Comparison of ENCODE assay signal across 9 cellular contexts in the genomic region with DNA sequence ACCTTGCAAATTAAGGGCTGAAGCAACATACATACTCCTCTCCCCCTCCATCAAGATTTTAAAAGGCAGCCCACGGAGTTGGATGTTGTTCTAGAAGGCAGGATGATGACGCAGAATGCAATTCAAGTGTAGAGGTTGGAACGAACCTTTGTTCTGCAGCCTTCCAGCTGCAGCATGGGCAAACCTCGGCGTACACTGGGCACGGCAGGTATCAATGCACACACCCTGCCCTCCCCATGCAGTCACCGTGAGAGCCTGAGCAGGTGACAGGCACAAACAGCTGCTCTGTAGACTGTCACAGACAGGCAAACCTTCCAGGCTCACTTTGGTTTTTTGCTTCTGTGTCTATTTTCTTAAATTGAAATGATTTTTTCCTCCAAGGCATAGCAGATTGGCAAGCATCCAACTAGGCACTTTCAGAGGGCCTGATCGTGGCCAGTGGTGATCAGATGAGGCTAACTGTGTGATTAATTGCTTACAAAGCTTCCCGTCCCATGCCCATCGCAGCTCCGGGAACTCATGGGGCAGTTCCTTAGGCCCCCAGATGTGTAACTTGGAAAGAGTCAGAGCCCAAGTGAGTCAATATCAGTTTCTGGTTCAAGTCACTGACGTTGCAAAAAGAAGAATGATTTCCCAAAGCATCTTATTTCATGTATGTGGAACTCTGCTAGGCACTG.
DNase-seq lines count a peak whose midpoint lies in the region; ATAC-seq and TF ChIP-seq lines count a peak whose summit lies in the region.
"Had no signal": no experiment of that assay in that cellular context is flagged by ENCODE, and none has a peak within 500 bp of the region (broad histone marks: within the 10 kb centered on the region; RNA-seq: fewer than 3 reads in every experiment).

No MANE protein-coding gene starts in this region.

- no peaks in the 10 kb centered on the region for H3K4me1 Mint-ChIP-seq in CD4-positive, alpha-beta T cell (ENCODE audit: low read depth)
- peaks cover 62% of the 10 kb centered on the region for H3K4me1 Mint-ChIP-seq in activated naive CD4-positive, alpha-beta T cell treated with anti-CD3 and anti-CD28 coated beads, Interleukin-2, amount 50 U/mL, for 24 hours
- H3K4me1 Mint-ChIP-seq in immature natural killer cell: peaks cover 29 to 36% of the 10 kb centered on the region in 2 donors

- H3K9me3 ChIP-seq in CD4-positive, alpha-beta T cell (ENCODE audit: control insufficient read depth, low read length): no peaks in the 10 kb centered on the region

- H3K27ac Mint-ChIP-seq in CD4-positive, alpha-beta T cell: no peak overlapping the region
- H3K27ac Mint-ChIP-seq in activated naive CD4-positive, alpha-beta T cell treated with anti-CD3 and anti-CD28 coated beads, Interleukin-2, amount 50 U/mL, for 24 hours: peak overlapping the region; percentile 90
- H3K27ac Mint-ChIP-seq in immature natural killer cell: no peak overlapping the region

- H3K27ac ChIP-seq in CD4-positive, alpha-beta T cell (ENCODE audit: low read depth, low read length): no peak overlapping the region

- intact Hi-C loops in CD4-positive, alpha-beta T cell (cut with DNase I, micrococcal nuclease): loop anchor here in 1 of 2 experiments (1.0 kb wide), 2 partner anchors 21 to 34 kb away; no protein-coding TSS in a partner anchor

- CTCF ChIA-PET in CD4-positive, alpha-beta T cell (lab: Charles Lee): interaction anchor here (1.2 to 2.7 kb wide), 2 partner anchors 21 to 23 kb away, joined by 4 to 7 read pairs; no protein-coding TSS in a partner anchor

- peaks cover 59% of the 10 kb centered on the region for H3K36me3 Mint-ChIP-seq in CD4-positive, alpha-beta T cell (ENCODE audit: low read depth)
- H3K36me3 Mint-ChIP-seq in activated naive CD4-positive, alpha-beta T cell treated with anti-CD3 and anti-CD28 coated beads, Interleukin-2, amount 50 U/mL, for 24 hours: no peaks in the 10 kb centered on the region
- peaks cover 0 to 3% (median 0%) of the 10 kb centered on the region in 3 donors for H3K36me3 Mint-ChIP-seq in immature natural killer cell

- H3K4me3 Mint-ChIP-seq in CD4-positive, alpha-beta T cell: peak overlapping the region; percentile 79
- H3K4me3 Mint-ChIP-seq in activated naive CD4-positive, alpha-beta T cell treated with anti-CD3 and anti-CD28 coated beads, Interleukin-2, amount 50 U/mL, for 24 hours: peak overlapping the region; percentile 61
- H3K4me3 Mint-ChIP-seq in immature natural killer cell: peak overlapping the region; percentile 10 to 62 (median 25)

- peak in 9 of 10 experiments; percentile 33 to 90 (median 56) for DNase-seq in CD4-positive, alpha-beta T cell
- DNase-seq in NCI-H1105 (lab: John Stamatoyannopoulos, UW): peak; percentile 68
- DNase-seq in immature natural killer cell: no peak
- no peak for DNase-seq in Kasumi-1 (lab: John Stamatoyannopoulos, UW)
- DNase-seq in GDM1 (lab: John Stamatoyannopoulos, UW): no peak

- no peaks in the 10 kb centered on the region for H3K9me3 Mint-ChIP-seq in CD4-positive, alpha-beta T cell
- no peaks in the 10 kb centered on the region for H3K9me3 Mint-ChIP-seq in activated naive CD4-positive, alpha-beta T cell treated with anti-CD3 and anti-CD28 coated beads, Interleukin-2, amount 50 U/mL, for 24 hours
- H3K9me3 Mint-ChIP-seq in immature natural killer cell: no peaks in the 10 kb centered on the region

- H3K27me3 Mint-ChIP-seq in CD4-positive, alpha-beta T cell: no peaks in the 10 kb centered on the region
- H3K27me3 Mint-ChIP-seq in activated naive CD4-positive, alpha-beta T cell treated with anti-CD3 and anti-CD28 coated beads, Interleukin-2, amount 50 U/mL, for 24 hours: no peaks in the 10 kb centered on the region
- peaks cover 1 to 16% (median 4%) of the 10 kb centered on the region in 3 donors for H3K27me3 Mint-ChIP-seq in immature natural killer cell (ENCODE audit: low read depth in 3 of 3)

- peak; percentile 77 for ATAC-seq in CD4-positive, alpha-beta T cell (ENCODE audit: poor library complexity)
- ATAC-seq in GM21515 (IDR thresholded peaks at IDR 0.05; ENCODE audit: unreplicated experiment): no peak
- no peak for ATAC-seq in GM21360 (IDR thresholded peaks at IDR 0.05; ENCODE audit: unreplicated experiment)

- no peak for TF ChIP-seq CTCF in CD4-positive, alpha-beta T cell (IDR thresholded peaks at IDR 0.05)

- H3K27me3 ChIP-seq in CD4-positive, alpha-beta T cell (ENCODE audit: control insufficient read depth, insufficient read depth, low read length): no peaks in the 10 kb centered on the region
- H3K27me3 ChIP-seq: dorsolateral prefrontal cortex had no signal

- POLR2A ChIA-PET in CD4-positive, alpha-beta T cell (lab: Charles Lee): interaction anchor here (1.1 to 2.4 kb wide), 8 partner anchors 13 to 77 kb away, joined by 3 to 8 read pairs (median 4); no protein-coding TSS in a partner anchor

Comparison
In these comparisons a context has a peak if more than half of its experiments do, and no peak if none do; other contexts are left out.
1. DNase-seq: peak in CD4-positive, alpha-beta T cell (9 of 10) and NCI-H1105 (single experiment); none in immature natural killer cell (0 of 3), Kasumi-1 (0 of 2) and GDM1 (single experiment).
2. H3K4me3 Mint-ChIP-seq: peak in every context shown above with its lines; median percentile 79 in CD4-positive, alpha-beta T cell; 61 in activated naive CD4-positive, alpha-beta T cell treated with anti-CD3 and anti-CD28 coated beads, Interleukin-2, amount 50 U/mL, for 24 hours; 25 in immature natural killer cell.